10 cellular contexts compared by ENCODE assay signal in genomic region chr2:108377411-108377810, GRCh38. TPM values are rescaled to one million over a fixed set of nuclear protein-coding genes. Genes with fewer than 3 reads are reported as not detected.
DNase-seq lines count a peak whose midpoint lies in the region; ATAC-seq and TF ChIP-seq lines count a peak whose summit lies in the region.
"Had no signal": no experiment of that assay in that cellular context is flagged by ENCODE, and none has a peak within 500 bp of the region (broad histone marks: within the 10 kb centered on the region; RNA-seq: fewer than 3 reads in every experiment).

No MANE protein-coding gene starts in this region.

- ATAC-seq in psoas muscle (no peak), HG03520 (IDR thresholded peaks at IDR 0.05; ENCODE audit: unreplicated experiment) (no peak), mucosa of descending colon (no peak), GM21367 (IDR thresholded peaks at IDR 0.05; ENCODE audit: unreplicated experiment) (no peak), HG03342 (IDR thresholded peaks at IDR 0.05; ENCODE audit: unreplicated experiment) (no peak)
- ATAC-seq: activated naive CD4-positive, alpha-beta T cell treated with anti-CD3 and anti-CD28 coated beads, Interleukin-2, amount 50 U/mL, for 72 hours had no signal

- CTCF ChIA-PET in Caco-2 (lab: Charles Lee): no interaction called here
- CTCF ChIA-PET in mammary epithelial cell (lab: Charles Lee; ENCODE audit: low non-redundant PET): no interaction called here

- in situ Hi-C loops in mammary epithelial cell (cut with MboI; ENCODE audit: low sequenced_read_pairs in 2 of 2): no loop called here

- peak overlapping the region; percentile 70 for H3K27ac Mint-ChIP-seq in Caco-2 (ENCODE audit: unreplicated experiment)

- no peaks in the 10 kb centered on the region for H3K27me3 Mint-ChIP-seq in Caco-2 (ENCODE audit: insufficient read depth, unreplicated experiment)

- no peaks in the 10 kb centered on the region for H4K20me1 ChIP-seq in mammary epithelial cell (ENCODE audit: insufficient read depth, low read length)

- H3K36me3 ChIP-seq in Caco-2 (ENCODE audit: control insufficient read depth, insufficient read depth, low read length) (no peaks in the 10 kb centered on the region), mammary epithelial cell (ENCODE audit: insufficient read depth, low read length) (no peaks in the 10 kb centered on the region), iPS-15b (ENCODE audit: control insufficient read depth, insufficient read depth, low read length) (no peaks in the 10 kb centered on the region), psoas muscle (ENCODE audit: insufficient read depth in 1 of 2, low read depth in 1 of 2) (no peaks in the 10 kb centered on the region), mucosa of descending colon (ENCODE audit: low read depth) (no peaks in the 10 kb centered on the region)

- H3K4me1 ChIP-seq in Caco-2: no peaks in the 10 kb centered on the region
- no peaks in the 10 kb centered on the region for H3K4me1 ChIP-seq in mammary epithelial cell (ENCODE audit: insufficient read depth, low read length)
- peaks cover 20% of the 10 kb centered on the region for H3K4me1 ChIP-seq in iPS-15b (ENCODE audit: control insufficient read depth, insufficient read depth, low read length)
- no peaks in the 10 kb centered on the region for H3K4me1 ChIP-seq in psoas muscle
- H3K4me1 ChIP-seq in mucosa of descending colon (ENCODE audit: low read depth): no peaks in the 10 kb centered on the region

- H3K4me1 Mint-ChIP-seq in Caco-2 (ENCODE audit: low read depth, unreplicated experiment): peaks cover 15% of the 10 kb centered on the region

- TF ChIP-seq CTCF in Caco-2 (IDR thresholded peaks at IDR 0.05; ENCODE audit: insufficient read depth in 1 of 2, low read depth in 1 of 2, low read length in 1 of 2, severe bottlenecking in 1 of 2, unreplicated experiment in 1 of 2) (no peak), mammary epithelial cell (conservative IDR thresholded peaks at IDR 0.05 in 1 of 2, IDR thresholded peaks at IDR 0.05 in 1 of 2; ENCODE audit: extremely low read depth in 1 of 2, insufficient read depth in 1 of 2, low read depth in 1 of 2, low read length in 2 of 2) (no peak), psoas muscle (IDR thresholded peaks at IDR 0.05) (no peak), mucosa of descending colon (IDR thresholded peaks at IDR 0.05) (no peak)

- POLR2A ChIA-PET in Caco-2 (lab: Charles Lee): no interaction called here

- H3K36me3 Mint-ChIP-seq in Caco-2 (ENCODE audit: insufficient read depth, unreplicated experiment): peaks cover 4% of the 10 kb centered on the region
- H3K36me3 Mint-ChIP-seq: activated naive CD4-positive, alpha-beta T cell treated with anti-CD3 and anti-CD28 coated beads, Interleukin-2, amount 50 U/mL, for 72 hours had no signal

- intact Hi-C loops in Caco-2 (cut with micrococcal nuclease; ENCODE audit: unreplicated experiment): loop anchor here (1.0 to 5.0 kb wide), 3 partner anchors 8 to 70 kb away; partner anchors contain the start of gene GCC2
- intact Hi-C loops in mammary epithelial cell (cut with micrococcal nuclease): no loop called here
- intact Hi-C loops in psoas muscle (cut with DNase I): no loop called here
- intact Hi-C loops in mucosa of descending colon (cut with DNase I, micrococcal nuclease): no loop called here

- H3K4me3 ChIP-seq in Caco-2 (ENCODE audit: low read depth, low read length): peak overlapping the region; percentile 7; the same call in 1 of the 2 replicates
- no peak overlapping the region for H3K4me3 ChIP-seq in mammary epithelial cell (replicated peaks in 1 of 3; ENCODE audit: insufficient read depth in 1 of 3, low read depth in 2 of 3, low read length in 3 of 3)
- peak overlapping the region; percentile 28 for H3K4me3 ChIP-seq in iPS-15b (ENCODE audit: low read depth, low read length)
- H3K4me3 ChIP-seq in psoas muscle: peak overlapping the region; percentile 60
- no peak overlapping the region for H3K4me3 ChIP-seq in mucosa of descending colon

- H3K27me3 ChIP-seq in Caco-2 (replicated peaks; ENCODE audit: control insufficient read depth, insufficient read depth, low read length) (no peaks in the 10 kb centered on the region), mammary epithelial cell (ENCODE audit: insufficient read depth, low read length) (no peaks in the 10 kb centered on the region), iPS-15b (ENCODE audit: control insufficient read depth, insufficient read depth, low read length) (no peaks in the 10 kb centered on the region), psoas muscle (ENCODE audit: insufficient read depth in 3 of 3, low read length in 2 of 3) (no peaks in the 10 kb centered on the region)

- H3K9me3 ChIP-seq in Caco-2 (no peaks in the 10 kb centered on the region), mammary epithelial cell (replicated peaks; ENCODE audit: insufficient read depth, low read length) (no peaks in the 10 kb centered on the region), iPS-15b (ENCODE audit: control insufficient read depth, insufficient read depth, low read length) (no peaks in the 10 kb centered on the region), psoas muscle (no peaks in the 10 kb centered on the region), mucosa of descending colon (no peaks in the 10 kb centered on the region)

- H3K9ac ChIP-seq in mammary epithelial cell (ENCODE audit: insufficient read depth, low read length): no peak overlapping the region
- no peak overlapping the region for H3K9ac ChIP-seq in iPS-15b (ENCODE audit: low read depth, low read length)

- H3K27ac ChIP-seq in mammary epithelial cell (ENCODE audit: insufficient read depth, low read depth, low read length): no peak overlapping the region
- H3K27ac ChIP-seq in psoas muscle: peak overlapping the region; percentile 42

- no peak overlapping the region for H3K4me2 ChIP-seq in mammary epithelial cell (ENCODE audit: insufficient read depth, low read depth, low read length)

- no TSS peak for BruUV-seq in Caco-2 (replicated peaks; lab: Mats Ljungman, UMichigan)
- BruUV-seq in mammary epithelial cell (replicated peaks; lab: Mats Ljungman, UMichigan): no TSS peak

- peak overlapping the region; percentile 69 for H3K4me3 Mint-ChIP-seq in Caco-2 (ENCODE audit: unreplicated experiment)

- 0% methylated on average over 1 of the region's 1 CpG for WGBS in mammary epithelial cell (ENCODE audit: low coverage, missing lambda C conversion rate)
- WGBS in psoas muscle, 3 donors: 0 to 19% (median 5%) methylated on average over 1 of the region's 1 CpG

- dilution Hi-C loops in mammary epithelial cell (cut with HindIII; ENCODE audit: low sequenced_read_pairs): no loop called here

- peak overlapping the region; percentile 46 for H2AFZ ChIP-seq in mammary epithelial cell (ENCODE audit: low read depth, low read length)

- DNase-seq in Caco-2 (no peak), mammary epithelial cell (no peak), psoas muscle (no peak), mucosa of descending colon (no peak)
- DNase-seq: activated CD4-positive, alpha-beta T cell treated with anti-CD3 and anti-CD28 coated beads for 4 hours had no signal

- H3K9me3 Mint-ChIP-seq in Caco-2 (ENCODE audit: unreplicated experiment): no peaks in the 10 kb centered on the region
- H3K9me3 Mint-ChIP-seq: activated naive CD4-positive, alpha-beta T cell treated with anti-CD3 and anti-CD28 coated beads, Interleukin-2, amount 50 U/mL, for 72 hours had no signal

- H3K79me2 ChIP-seq in mammary epithelial cell (ENCODE audit: insufficient read depth, low read length): no peaks in the 10 kb centered on the region

RNA-seq across cellular contexts. Expression of gene SULT1C4, which starts 0.3 kb away (rescaled TPM):
- 4.0 and 5.1 TPM in 2 replicates for total RNA-seq in Caco-2 (2022)
- total RNA-seq in mammary epithelial cell: not detected
- polyA plus RNA-seq in mammary epithelial cell: not detected
- not detected for polyA minus RNA-seq in mammary epithelial cell
- total RNA-seq in psoas muscle: 1 to 10 TPM in 2 of 4 donors, under 1 TPM in 2; 0.52 to 4.2 (median 0.92) TPM
- 1 to 10 TPM in 1 of 3 donors, under 1 TPM in 2; 0.96 to 1.4 (median 0.97) TPM for polyA plus RNA-seq in psoas muscle
- 1 to 10 TPM in 1 of 3 donors, under 1 TPM in 2; 0.43 to 4.1 (median 0.55) TPM for total RNA-seq in mucosa of descending colon
- total RNA-seq: activated naive CD4-positive, alpha-beta T cell treated with anti-CD3 and anti-CD28 coated beads, Interleukin-2, amount 50 U/mL, for 72 hours had no signal

Comparison
In these comparisons a context has a peak if more than half of its experiments do, and no peak if none do; other contexts are left out.
1. H3K4me3 ChIP-seq: peak in Caco-2 (single experiment), iPS-15b (single experiment) and psoas muscle (single experiment); none in mammary epithelial cell (0 of 3) and mucosa of descending colon (single experiment).